ENCODE assay signal across 20 cellular contexts in the genomic region with DNA sequence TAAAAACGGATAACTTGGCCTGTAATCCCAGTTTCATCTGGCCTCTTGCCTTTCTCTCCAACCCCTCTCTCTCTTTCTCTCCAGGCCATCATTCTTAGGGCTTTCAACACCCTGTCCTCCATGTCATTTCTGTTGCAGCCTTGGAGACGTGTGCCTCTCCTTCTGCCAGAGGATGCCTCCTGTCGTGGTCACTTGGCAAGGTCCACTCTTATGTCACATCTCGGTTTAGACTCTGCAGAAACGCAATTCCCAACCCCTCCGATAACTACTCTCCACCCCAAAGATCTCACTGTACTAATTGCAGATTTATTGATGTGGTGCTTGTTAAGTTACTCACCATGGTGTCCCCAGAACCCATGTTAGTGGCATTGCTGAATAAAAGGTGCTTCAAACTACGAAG.
"Had no signal": no experiment of that assay in that cellular context is flagged by ENCODE, and none has a peak within 500 bp of the region (broad histone marks: within the 10 kb centered on the region; RNA-seq: fewer than 3 reads in every experiment).

No MANE protein-coding gene starts in this region.

- H3K27me3 ChIP-seq: esophagus squamous epithelium, gastrocnemius medialis, heart right ventricle, left lung had no signal

- DNase-seq: dermis blood vessel endothelial cell; dorsolateral prefrontal cortex; effector CD4-positive, alpha-beta T cell; effector memory CD4-positive, alpha-beta T cell; esophagus squamous epithelium; foreskin fibroblast; foreskin melanocyte; gastrocnemius medialis; glutamatergic neuron; head of caudate nucleus; heart right ventricle; hippocampal formation; left cardiac atrium; left lung; left ventricle myocardium superior; lower lobe of right lung; mesenchymal stem cell; mucosa of descending colon; naive B cell had no signal

- H3K36me3 ChIP-seq: esophagus squamous epithelium, gastrocnemius medialis, heart right ventricle, left lung, lower lobe of right lung had no signal

- H3K4me1 ChIP-seq: esophagus squamous epithelium, gastrocnemius medialis, heart right ventricle, left lung, lower lobe of right lung had no signal

- H3K4me3 ChIP-seq: coronary artery, dorsolateral prefrontal cortex, esophagus squamous epithelium, gastrocnemius medialis, heart right ventricle, left lung, lower lobe of right lung, mucosa of descending colon had no signal

- H3K9me3 ChIP-seq: esophagus squamous epithelium, gastrocnemius medialis, left lung, lower lobe of right lung, mucosa of descending colon had no signal

- H3K27ac ChIP-seq: coronary artery, dorsolateral prefrontal cortex, esophagus squamous epithelium, gastrocnemius medialis, heart right ventricle, left lung, lower lobe of right lung had no signal
